8 cellular contexts compared by ENCODE assay signal in the genomic region with DNA sequence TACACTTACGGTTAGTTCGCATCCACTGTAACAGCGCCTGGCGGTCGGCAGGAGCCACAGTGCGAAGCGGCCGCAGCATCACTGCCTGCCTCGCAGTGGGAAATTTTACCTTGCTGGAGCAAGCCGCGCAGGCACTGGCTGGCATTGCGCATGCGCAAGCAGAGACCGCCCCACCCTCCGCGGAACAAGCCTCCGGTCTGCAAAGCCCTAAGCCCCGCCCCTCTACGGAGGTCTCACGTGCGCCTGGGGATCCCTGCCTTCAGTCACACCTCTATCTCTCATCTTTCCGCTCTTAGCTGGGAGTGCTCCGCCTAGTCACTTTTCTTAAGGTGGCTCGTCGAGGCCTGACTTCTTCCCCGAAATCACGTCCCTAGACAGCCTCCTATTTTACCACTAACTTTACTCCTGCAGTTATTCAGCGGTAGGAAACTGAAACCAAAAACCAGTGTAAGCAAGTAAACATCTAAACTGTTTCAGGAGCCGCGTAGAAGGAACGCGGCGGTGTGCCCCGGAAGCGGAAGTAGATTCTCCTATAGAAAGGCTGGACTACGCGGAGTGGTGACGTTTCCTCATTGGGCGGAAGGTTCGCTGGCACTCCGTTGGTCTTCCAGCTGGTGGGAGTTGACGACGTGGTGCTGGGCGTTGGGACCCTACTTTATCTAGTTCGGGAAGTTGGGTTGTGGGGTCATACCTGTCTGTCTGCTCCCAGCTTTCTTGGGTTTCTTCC. TPM values are rescaled to one million over a fixed set of nuclear protein-coding genes. Genes with fewer than 3 reads are reported as not detected.
DNase-seq lines count a peak whose midpoint lies in the region; ATAC-seq and TF ChIP-seq lines count a peak whose summit lies in the region.

SRP54 (plus strand) TSS at position 572 of the 727 bp plus-strand sequence. CDS start 13,718 bp downstream, outside the sequence.

- H3K27ac ChIP-seq in KOPT-K1 (ENCODE audit: low read depth, low read length, poor library complexity, severe bottlenecking) = peak within 1 kb of the TSS; percentile 86
- H3K27ac ChIP-seq in Peyer's patch = peak within 1 kb of the TSS; percentile 90 to 97 (median 94)
- peak within 1 kb of the TSS; percentile 93 to 97 (median 96) for H3K27ac ChIP-seq in esophagus squamous epithelium
- H3K27ac ChIP-seq in muscle layer of duodenum (ENCODE audit: low read length) = peak within 1 kb of the TSS; percentile 100

- H3K4me1 ChIP-seq in Peyer's patch = peaks cover 0 to 25% (median 4%) of the 10 kb centered on the region in 4 donors
- H3K4me1 ChIP-seq in esophagus squamous epithelium = peaks cover 4 to 60% (median 21%) of the 10 kb centered on the region in 3 donors
- H3K4me1 ChIP-seq in muscle layer of duodenum (ENCODE audit: control insufficient read depth in 1 of 2, insufficient read depth in 2 of 2, low read length in 2 of 2) = peaks cover 8 to 39% of the 10 kb centered on the region in 2 donors

- TF ChIP-seq CTCF in Peyer's patch (IDR thresholded peaks at IDR 0.05) (peak in 5 of 6 experiments; percentile 11 to 63 (median 39)), esophagus squamous epithelium (IDR thresholded peaks at IDR 0.05) (peak in 5 of 6 experiments; percentile 1 to 51 (median 38))

- H3K27me3 ChIP-seq in Peyer's patch (no peaks in the 10 kb centered on the region), esophagus squamous epithelium (no peaks in the 10 kb centered on the region), muscle layer of duodenum (ENCODE audit: low read depth, low read length) (no peaks in the 10 kb centered on the region)

- ATAC-seq in GM21825 (IDR thresholded peaks at IDR 0.05; ENCODE audit: unreplicated experiment) = peak; percentile 75

- TF ChIP-seq POLR2A in Peyer's patch (IDR thresholded peaks at IDR 0.05) (peak; percentile 81 to 97), esophagus squamous epithelium (IDR thresholded peaks at IDR 0.05) (peak in 3 of 4 donors; percentile 87 to 96 (median 95))

- H3K36me3 ChIP-seq in KOPT-K1 (ENCODE audit: insufficient read depth, low read length) (peaks cover 5% of the 10 kb centered on the region; the same call in 1 of the 2 replicates), Peyer's patch (no peaks in the 10 kb centered on the region), esophagus squamous epithelium (no peaks in the 10 kb centered on the region), muscle layer of duodenum (ENCODE audit: control insufficient read depth in 1 of 2, insufficient read depth in 2 of 2, low read length in 2 of 2) (peaks cover 0 to 4% of the 10 kb centered on the region in 2 donors)

- 0% methylated on average over 24 to 32 of the region's 45 CpGs for WGBS in esophagus squamous epithelium, 2 donors

- DNase-seq in Daoy (ENCODE audit: low read depth) = peak; percentile 100
- peak; percentile 99 to 100 (median 100) for DNase-seq in Peyer's patch
- DNase-seq in activated T-cell treated with anti-CD3 and anti-CD28 coated beads, Interleukin-2, amount 50 U/mL, for 48 hours = peak; percentile 99 to 100
- peak; percentile 94 for DNase-seq in esophagus squamous epithelium (lab: John Stamatoyannopoulos, UW)
- peak; percentile 100 for DNase-seq in stimulated activated CD8-positive, alpha-beta memory T cell treated with anti-CD3 and anti-CD28 coated beads, Interleukin-7, amount 100 ng/mL, for 4 hours (ENCODE audit: low read depth in 2 of 2)

- H3K9me3 ChIP-seq in KOPT-K1 (ENCODE audit: insufficient read depth, low read length, poor library complexity, severe bottlenecking) (no peaks in the 10 kb centered on the region), Peyer's patch (no peaks in the 10 kb centered on the region), esophagus squamous epithelium (no peaks in the 10 kb centered on the region), muscle layer of duodenum (ENCODE audit: control insufficient read depth in 1 of 2, low read length in 2 of 2) (no peaks in the 10 kb centered on the region)

- intact Hi-C loops in esophagus squamous epithelium (cut with DNase I) = loop anchor here (5.0 kb wide), 1 partner anchor 65 kb away; the partner anchor contains the start of gene FAM177A1

- peak within 1 kb of the TSS; percentile 71 to 75 (median 74) for H3K4me3 ChIP-seq in Peyer's patch
- peak within 1 kb of the TSS; percentile 68 to 90 (median 84) for H3K4me3 ChIP-seq in esophagus squamous epithelium
- H3K4me3 ChIP-seq in muscle layer of duodenum (ENCODE audit: low read depth in 1 of 2, low read length in 2 of 2) = peak within 1 kb of the TSS; percentile 83 to 91

RNA-seq across cellular contexts. Expression of gene SRP54, which starts in this region (rescaled TPM):
- 147 and 149 TPM in 2 replicates for total RNA-seq in Daoy (2014; rRNA removed; shearing (Covaris generic))
- 10 to 100 TPM; 52.0 to 63.1 (median 53.2) TPM for total RNA-seq in Peyer's patch
- total RNA-seq in esophagus squamous epithelium = 10 to 100 TPM; 46.2 to 53.0 (median 49.6) TPM

Comparison
In these comparisons a context has a peak if more than half of its experiments do, and no peak if none do; other contexts are left out.
1. Peak in every context shown above with its lines: DNase-seq, ATAC-seq, H3K4me3 ChIP-seq and H3K27ac ChIP-seq.